ENCODE assay signal across 8 cellular contexts in the genomic region with DNA sequence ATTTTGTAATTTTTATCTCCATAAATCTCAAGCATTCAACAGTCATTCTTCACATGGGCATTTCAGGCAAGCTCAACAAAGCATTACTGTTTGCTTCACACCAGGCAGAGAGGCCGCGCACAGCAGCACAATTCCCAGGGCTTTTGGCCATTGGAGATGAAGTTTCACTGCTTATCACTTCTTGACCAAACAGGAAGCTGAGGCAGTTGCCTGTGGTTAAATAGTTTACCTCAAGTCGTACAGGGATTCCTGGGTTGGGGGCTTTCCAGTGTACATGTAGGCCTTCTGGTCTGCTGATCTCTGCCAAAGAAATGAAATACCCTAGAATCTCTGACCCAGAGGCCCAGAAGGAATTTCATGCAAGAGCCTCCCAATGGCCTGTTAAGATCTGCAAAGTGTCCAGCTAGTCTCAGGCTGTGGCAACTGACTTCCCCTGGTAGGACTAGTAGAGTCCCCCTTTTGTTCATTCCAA. TPM values are rescaled to one million over a fixed set of nuclear protein-coding genes. Genes with fewer than 3 reads are reported as not detected.
DNase-seq lines count a peak whose midpoint lies in the region; ATAC-seq, FAIRE-seq and TF ChIP-seq lines count a peak whose summit lies in the region.

No MANE protein-coding gene starts in this region.

- in situ Hi-C loops in IMR-90 (cut with MboI; ENCODE audit: low sequenced_read_pairs) (loop anchor here (25.0 kb wide), 2 partner anchors 453 to 672 kb away; a partner anchor contains a TSS), GM12878 (cut with MboI) (loop anchor here (25.0 kb wide), 1 partner anchor 628 kb away; no protein-coding TSS in a partner anchor)

- H3K4me1 Mint-ChIP-seq in neural crest cell (peaks cover 10% of the 10 kb centered on the region), H9 (peaks cover 2 to 5% of the 10 kb centered on the region in 2 experiments; a peak in 2 of 4 replicates)

- H2BK5ac ChIP-seq in IMR-90 (ENCODE audit: low read depth, low read length, poor library complexity, severe bottlenecking) (peak overlapping the region; percentile 61), H9 (ENCODE audit: insufficient read length, low read length) (no peak overlapping the region)

- 0 out of 2 replicates have a peak, but pooled peaks cover 4% of the 10 kb centered on the region for H3K4me1 ChIP-seq in IMR-90 (ENCODE audit: control insufficient read depth, insufficient read depth, low read length)
- H3K4me1 ChIP-seq in GM12878 (ENCODE audit: control insufficient read depth, insufficient read depth, low read length), result peaks cover 14% of the 10 kb centered on the region
- no peaks in the 10 kb centered on the region for H3K4me1 ChIP-seq in H9 (ENCODE audit: insufficient read depth, low read length)

- SMC1A ChIA-PET in GM12878 (lab: Charles Lee; ENCODE audit: uncharacterized antibody, unreplicated experiment), result interaction anchor here (0.8 to 4.3 kb wide), 12 partner anchors 9 to 230 kb away, joined by 3 to 30 read pairs (median 4); a partner anchor contains a TSS

- H2AFZ ChIP-seq in IMR-90 (replicated peaks; ENCODE audit: low read length, poor library complexity) (peak overlapping the region; percentile 19), GM12878 (ENCODE audit: control insufficient read depth, low read depth, low read length) (no peak overlapping the region), H9 (ENCODE audit: low read length) (no peak overlapping the region)

- H3K4me3 ChIP-seq in IMR-90 (ENCODE audit: insufficient read depth, low read depth, low read length) (no peak overlapping the region), GM12878 (no peak overlapping the region)

- intact Hi-C loops in IMR-90 (cut with micrococcal nuclease) (no loop called here), GM12878 (cut with micrococcal nuclease; ENCODE audit: unreplicated experiment) (no loop called here)

- H3K9ac ChIP-seq in IMR-90 (ENCODE audit: low read depth, low read length), result no peak overlapping the region
- H3K9ac ChIP-seq in GM12878 (ENCODE audit: control insufficient read depth, insufficient read depth, low read length), result no peak overlapping the region; the same call in 1 of the 2 replicates
- no peak overlapping the region for H3K9ac ChIP-seq in H9 (ENCODE audit: extremely low read depth, insufficient read length, low read length)

- TF ChIP-seq POLR2A in GM12891 (IDR thresholded peaks at IDR 0.05; ENCODE audit: low read depth, low read length) (no peak), IMR-90 (IDR thresholded peaks at IDR 0.05; ENCODE audit: low read depth, low read length) (no peak), GM12878 (IDR thresholded peaks at IDR 0.05; ENCODE audit: low read depth, low read length) (no peak)

- no peak overlapping the region for H3T11ph ChIP-seq in H9 (ENCODE audit: low read length)

- no peak for TF ChIP-seq EP300 in GM12878 (IDR thresholded peaks at IDR 0.05; ENCODE audit: borderline replicate concordance in 1 of 2, control insufficient read depth in 1 of 2, low read depth in 2 of 2, low read length in 2 of 2)

- peak overlapping the region; percentile 6 for H4K5ac ChIP-seq in IMR-90 (ENCODE audit: low read depth, low read length)
- no peak overlapping the region for H4K5ac ChIP-seq in H9 (ENCODE audit: insufficient read length, low read depth, low read length)

- H3K23ac ChIP-seq in IMR-90 (ENCODE audit: low read depth, low read length) (peak overlapping the region; percentile 32), H9 (ENCODE audit: insufficient read length, low read depth, low read length) (no peak overlapping the region)

- DNase-seq in GM12891 (ENCODE audit: insufficient read length, low spot score), result no peak
- DNase-seq in IMR-90, result peak; percentile 95
- no peak for DNase-seq in GM12878 (ENCODE audit: low read depth, low spot score)
- no peak for DNase-seq in neural crest cell (ENCODE audit: low read depth, low spot score)
- DNase-seq in NCI-H510A (lab: John Stamatoyannopoulos, UW), result no peak
- DNase-seq in NCI-H2107 (lab: John Stamatoyannopoulos, UW), result no peak
- DNase-seq in H9, result no peak
- no peak for DNase-seq in SW480 (ENCODE audit: low spot score)

- H3K14ac ChIP-seq in IMR-90 (replicated peaks; ENCODE audit: low read depth, low read length), result peak overlapping the region; percentile 54
- no peak overlapping the region for H3K14ac ChIP-seq in H9 (ENCODE audit: insufficient read depth, low read length)

- BruUV-seq in IMR-90 (replicated peaks; lab: Mats Ljungman, UMichigan) (no TSS peak), GM12878 (replicated peaks; lab: Mats Ljungman, UMichigan) (no TSS peak)

- H4K8ac ChIP-seq in IMR-90 (ENCODE audit: low read depth in 2 of 2, low read length in 2 of 2) (peak overlapping the region in 1 of 2 experiments; percentile 69; a peak in 2 of 4 replicates), H9 (replicated peaks; ENCODE audit: insufficient read length, low read depth, low read length) (no peak overlapping the region)

- H2AK5ac ChIP-seq in IMR-90 (ENCODE audit: low read depth, low read length) (peak overlapping the region; percentile 69), H9 (ENCODE audit: insufficient read length, low read length) (no peak overlapping the region)

- H3K23me2 ChIP-seq in H9 (ENCODE audit: insufficient read length, low read depth, low read length, poor library complexity, severe bottlenecking), result no peaks in the 10 kb centered on the region

- peak overlapping the region; percentile 37; the same call in 1 of the 3 replicates for H2BK15ac ChIP-seq in IMR-90 (ENCODE audit: low read depth, low read length)
- H2BK15ac ChIP-seq in H9 (ENCODE audit: low read depth, low read length), result no peak overlapping the region

- no peaks in the 10 kb centered on the region for H3K27me3 ChIP-seq in IMR-90 (ENCODE audit: control insufficient read depth, insufficient read depth, low read length)
- no peaks in the 10 kb centered on the region for H3K27me3 ChIP-seq in GM12878 (replicated peaks in 1 of 2; ENCODE audit: control insufficient read depth in 2 of 2, insufficient read depth in 2 of 2, low read length in 1 of 2)
- H3K27me3 ChIP-seq in H9 (ENCODE audit: insufficient read depth, low read length), result no peaks in the 10 kb centered on the region; the same call in 1 of the 2 replicates

- no peak overlapping the region for H2BK12ac ChIP-seq in H9 (ENCODE audit: insufficient read length, low read depth, low read length)

- H2AK9ac ChIP-seq in IMR-90 (replicated peaks; ENCODE audit: low read depth, low read length, poor library complexity), result no peak overlapping the region

- no peak overlapping the region for H3K4me3 Mint-ChIP-seq in neural crest cell
- no peak overlapping the region for H3K4me3 Mint-ChIP-seq in H9

- H3K79me2 ChIP-seq in GM12878 (ENCODE audit: control insufficient read depth, insufficient read depth, low read length) (no peaks in the 10 kb centered on the region), H9 (ENCODE audit: insufficient read depth, low read length) (no peaks in the 10 kb centered on the region)

- peak overlapping the region; percentile 50 for H3K4ac ChIP-seq in IMR-90 (ENCODE audit: low read depth, low read length)
- no peak overlapping the region for H3K4ac ChIP-seq in H9 (ENCODE audit: low read depth, low read length)

- H3K9me3 Mint-ChIP-seq in neural crest cell (no peaks in the 10 kb centered on the region), H9 (no peaks in the 10 kb centered on the region)

- H3K4me2 ChIP-seq in IMR-90 (ENCODE audit: low read depth, low read length) (peak overlapping the region; percentile 45), GM12878 (ENCODE audit: control insufficient read depth, insufficient read depth) (peak overlapping the region; percentile 59; the same call in 1 of the 2 replicates), H9 (ENCODE audit: insufficient read depth, insufficient read length, low read length) (no peak overlapping the region)

- CTCF ChIA-PET in IMR-90 (lab: Yijun Ruan, JAX) (interaction anchor here (0.7 to 2.9 kb wide), 3 partner anchors 9 to 52 kb away, joined by 3 to 27 read pairs (median 4); no protein-coding TSS in a partner anchor), GM12878 (lab: Yijun Ruan, JAX) (interaction anchor here (0.6 to 4.3 kb wide), 13 partner anchors 9 to 252 kb away, joined by 3 to 51 read pairs (median 4); a partner anchor contains a TSS)

- H3K36me3 ChIP-seq in IMR-90 (ENCODE audit: control insufficient read depth, insufficient read depth, low read length), result no peaks in the 10 kb centered on the region
- H3K36me3 ChIP-seq in GM12878 (ENCODE audit: control insufficient read depth in 2 of 2, insufficient read depth in 2 of 2, low read length in 1 of 2), result no peaks in the 10 kb centered on the region

- H3K27ac ChIP-seq in IMR-90 (ENCODE audit: insufficient read depth, low read length), result peak overlapping the region; percentile 68
- no peak overlapping the region for H3K27ac ChIP-seq in GM12878 (ENCODE audit: control insufficient read depth, insufficient read depth)
- no peak overlapping the region for H3K27ac ChIP-seq in H9 (ENCODE audit: insufficient read length, low read depth, low read length)

- H3K9me3 ChIP-seq in IMR-90 (ENCODE audit: control insufficient read depth, insufficient read depth, low read length) (no peaks in the 10 kb centered on the region), GM12878 (replicated peaks; ENCODE audit: control insufficient read depth, insufficient read depth, low read length) (no peaks in the 10 kb centered on the region), H9 (ENCODE audit: control insufficient read depth, low read depth, low read length) (no peaks in the 10 kb centered on the region)

- H3K36me3 Mint-ChIP-seq in neural crest cell (ENCODE audit: low read depth) (no peaks in the 10 kb centered on the region), H9 (ENCODE audit: insufficient read depth in 1 of 3, low read depth in 3 of 3) (no peaks in the 10 kb centered on the region)

- peaks cover 7% of the 10 kb centered on the region; the same call in 1 of the 2 replicates for H4K20me1 ChIP-seq in IMR-90 (ENCODE audit: insufficient read depth, low read length)
- H4K20me1 ChIP-seq in GM12878 (ENCODE audit: control insufficient read depth, insufficient read depth), result no peaks in the 10 kb centered on the region
- H4K20me1 ChIP-seq in H9 (ENCODE audit: control insufficient read depth, insufficient read depth, insufficient read length), result no peaks in the 10 kb centered on the region

- TF ChIP-seq RAD21 in IMR-90 (IDR thresholded peaks at IDR 0.05; ENCODE audit: low read length) (no peak), GM12878 (IDR thresholded peaks at IDR 0.05; ENCODE audit: insufficient read depth, low read depth, low read length) (no peak)

- dilution Hi-C loops in IMR-90 (cut with HindIII; ENCODE audit: low sequenced_read_pairs, unreplicated experiment), result no loop called here

- H3K27me3 Mint-ChIP-seq in neural crest cell (ENCODE audit: low read depth) (no peaks in the 10 kb centered on the region), H9 (ENCODE audit: low read depth) (peaks cover 12% of the 10 kb centered on the region)

- no peaks in the 10 kb centered on the region; the same call in 1 of the 2 replicates for H3K9me1 ChIP-seq in IMR-90 (ENCODE audit: insufficient read depth, low read length)

- FAIRE-seq in GM12891 (lab: Jason Lieb, UNC), result peak; percentile 67
- FAIRE-seq in GM12878 (lab: Jason Lieb, UNC), result peak; percentile 69

- peak overlapping the region; percentile 18 for H4K91ac ChIP-seq in IMR-90 (ENCODE audit: insufficient read depth, low read depth, low read length)
- no peak overlapping the region for H4K91ac ChIP-seq in H9 (ENCODE audit: insufficient read length, low read depth, low read length)

- no CpG with 5 or more reads among the region's 3 CpGs for WGBS in IMR-90 (ENCODE audit: extremely low coverage in 2 of 2, insufficient read length in 1 of 2), 2 experiments
- 42% methylated on average over 3 of the region's 3 CpGs for WGBS in GM12878 (ENCODE audit: insufficient coverage, insufficient replicate concordance, low lambda C conversion rate, missing lambda C conversion rate)
- WGBS in H9 (ENCODE audit: extremely low coverage, insufficient read length, low lambda C conversion rate), result no CpG with 5 or more reads among the region's 3 CpGs

- POLR2A ChIA-PET in IMR-90 (lab: Charles Lee; ENCODE audit: unreplicated experiment), result interaction anchor here (0.6 kb wide), 1 partner anchor 51 kb away, joined by 23 read pairs; no protein-coding TSS in a partner anchor
- POLR2A ChIA-PET in GM12878 (lab: Charles Lee), result interaction anchor here (1.3 to 2.3 kb wide), 4 partner anchors 9 to 29 kb away, joined by 3 to 18 read pairs (median 5); a partner anchor contains a TSS

- H2BK120ac ChIP-seq in IMR-90 (ENCODE audit: low read depth, low read length) (peak overlapping the region; percentile 48), H9 (ENCODE audit: low read depth, low read length, poor library complexity, severe bottlenecking) (no peak overlapping the region)

- H3K18ac ChIP-seq in IMR-90 (ENCODE audit: low read depth, low read length) (peak overlapping the region; percentile 5), H9 (ENCODE audit: insufficient read length, low read depth, low read length) (no peak overlapping the region)

- H3K56ac ChIP-seq in IMR-90 (ENCODE audit: extremely low read depth, insufficient read depth, low read length) (peak overlapping the region; percentile 35), H9 (ENCODE audit: insufficient read length, low read depth, low read length) (no peak overlapping the region)

- ATAC-seq in IMR-90 (ENCODE audit: low read depth), result peak; percentile 65
- peak; percentile 88 for ATAC-seq in GM12878

- H2BK20ac ChIP-seq in IMR-90 (ENCODE audit: low read depth, low read length) (peak overlapping the region; percentile 65), H9 (ENCODE audit: low read depth, low read length, poor library complexity, severe bottlenecking) (no peak overlapping the region)

- TF ChIP-seq CTCF in IMR-90 (conservative IDR thresholded peaks at IDR 0.05; ENCODE audit: low read depth, low read length) (no peak), GM12878 (IDR thresholded peaks at IDR 0.05 in 2 of 3, conservative IDR thresholded peaks at IDR 0.05 in 1 of 3; ENCODE audit: control insufficient read depth in 2 of 3, extremely low read depth in 1 of 3, insufficient read depth in 1 of 3, low read depth in 3 of 3, low read length in 3 of 3) (no peak), neural crest cell (conservative IDR thresholded peaks at IDR 0.05) (no peak), H9 (conservative IDR thresholded peaks at IDR 0.05) (no peak)

- RAD21 ChIA-PET in GM12878 (lab: Charles Lee; ENCODE audit: unreplicated experiment), result interaction anchor here (0.8 to 2.5 kb wide), 11 partner anchors 9 to 328 kb away, joined by 3 to 22 read pairs (median 3); a partner anchor contains a TSS

- H3K79me1 ChIP-seq in IMR-90 (ENCODE audit: low read depth in 1 of 2, low read length in 2 of 2) (no peaks in the 10 kb centered on the region), H9 (ENCODE audit: insufficient read depth, low read depth, low read length, poor library complexity, severe bottlenecking) (no peaks in the 10 kb centered on the region)

- H3K27ac Mint-ChIP-seq in neural crest cell (ENCODE audit: unreplicated experiment) (peak overlapping the region; percentile 11), H9 (no peak overlapping the region; a peak in 1 of 7 replicates)

RNA-seq across cellular contexts. Expression of a gene that starts 11.2 kb away (rescaled TPM):
- polyA plus RNA-seq in GM12891 (2012; ENCODE audit: low read depth, missing spikeins), result 134 TPM
- total RNA-seq in IMR-90 (2012; rRNA removed) (169 and 195 TPM in 2 replicates), GM12878 (2014; rRNA removed) (334 and 363 TPM in 2 replicates), GM12878 (2014; rRNA removed; fragmentation: Illumina TruSeq; extraction: Trizol) (240 and 248 TPM in 2 replicates), GM12878 (2021) (195 TPM in 2 replicates), neural crest cell (144 and 147 TPM in 2 replicates), H9 (2021) (181 TPM in 2 replicates)
- polyA plus RNA-seq in IMR-90 (2012; rRNA removed) (173 and 187 TPM in 2 replicates), GM12878 (2011; rRNA removed) (463 and 554 TPM in 2 replicates), GM12878 (2014; fragmentation: Illumina TruSeq; extraction: Trizol) (262 and 272 TPM in 2 replicates), GM12878 (2014; fragmentation: Nextera tagmentation; extraction: Ambion mirVana) (1,000 to 10,000 TPM in 1 of 2 experiments, 100 to 1,000 TPM in 1; 827 to 1,431 TPM), GM12878 (2014; rRNA removed) (254 and 258 TPM in 2 replicates), GM12878 (2016; fragmentation: Nextera tagmentation; extraction: Ambion mirVana) (100 to 1,000 TPM; 631 to 689 TPM)
- 60.3 and 63.2 TPM in 2 replicates for polyA plus RNA-seq in IMR-90 (2012; cell fraction: cytosol; rRNA removed)
- 17.7 and 85.4 TPM in 2 replicates for polyA plus RNA-seq in IMR-90 (2012; cell fraction: nucleus; rRNA removed; ENCODE audit: low replicate concordance)
- total RNA-seq in GM12878 (2013; cell fraction: nucleolus; rRNA removed), result 46.3 and 60.4 TPM in 2 replicates
- polyA plus RNA-seq in GM12878 (2011; ENCODE audit: low read depth), result 110 TPM
- polyA plus RNA-seq in GM12878 (2011; cell fraction: cytosol; rRNA removed), result 198 and 231 TPM in 2 replicates
- 171 and 180 TPM in 2 replicates for polyA plus RNA-seq in GM12878 (2011; cell fraction: nucleus; rRNA removed)
- 130 and 177 TPM in 2 replicates for polyA plus RNA-seq in GM12878 (2012)
- 268 and 279 TPM in 2 replicates for polyA minus RNA-seq in GM12878 (2011; rRNA and poly(A)+ RNA removed)
- 55.9 and 72.6 TPM in 2 replicates for polyA minus RNA-seq in GM12878 (2011; cell fraction: cytosol; rRNA and poly(A)+ RNA removed)
- polyA minus RNA-seq in GM12878 (2011; cell fraction: nucleus; rRNA and poly(A)+ RNA removed), result 53.2 and 79.4 TPM in 2 replicates

RNA-seq across cellular contexts. Expression of a gene that starts 17.5 kb away (rescaled TPM):
- 13.9 TPM for polyA plus RNA-seq in GM12891 (2012; ENCODE audit: low read depth, missing spikeins)
- total RNA-seq in IMR-90 (2012; rRNA removed) (11.9 and 12.9 TPM in 2 replicates), GM12878 (2014; rRNA removed) (15.3 and 15.6 TPM in 2 replicates), GM12878 (2014; rRNA removed; fragmentation: Illumina TruSeq; extraction: Trizol) (13.4 and 14.1 TPM in 2 replicates), GM12878 (2021) (20.7 and 21.4 TPM in 2 replicates), neural crest cell (13.5 and 13.9 TPM in 2 replicates), H9 (2021) (1.1 and 1.2 TPM in 2 replicates)
- polyA plus RNA-seq in IMR-90 (2012; rRNA removed) (13.7 and 16.3 TPM in 2 replicates), GM12878 (2011; rRNA removed) (2.8 and 4.0 TPM in 2 replicates), GM12878 (2014; fragmentation: Illumina TruSeq; extraction: Trizol) (21.3 and 22.1 TPM in 2 replicates), GM12878 (2014; fragmentation: Nextera tagmentation; extraction: Ambion mirVana) (under 1 TPM; 0.11 to 0.86 TPM), GM12878 (2014; rRNA removed) (13.4 and 13.9 TPM in 2 replicates), GM12878 (2016; fragmentation: Nextera tagmentation; extraction: Ambion mirVana) (1 to 10 TPM; 5.7 to 6.7 TPM)
- polyA plus RNA-seq in IMR-90 (2012; cell fraction: cytosol; rRNA removed), result 14.9 and 16.1 TPM in 2 replicates
- 13.4 and 27.1 TPM in 2 replicates for polyA plus RNA-seq in IMR-90 (2012; cell fraction: nucleus; rRNA removed; ENCODE audit: low replicate concordance)
- 11.5 and 12.2 TPM in 2 replicates for total RNA-seq in GM12878 (2013; cell fraction: nucleolus; rRNA removed)
- 7.6 TPM for polyA plus RNA-seq in GM12878 (2011; ENCODE audit: low read depth)
- 3.7 and 3.9 TPM in 2 replicates for polyA plus RNA-seq in GM12878 (2011; cell fraction: cytosol; rRNA removed)
- 7.0 and 7.8 TPM in 2 replicates for polyA plus RNA-seq in GM12878 (2011; cell fraction: nucleus; rRNA removed)
- polyA plus RNA-seq in GM12878 (2012), result 13.7 and 16.7 TPM in 2 replicates
- polyA minus RNA-seq in GM12878 (2011; rRNA and poly(A)+ RNA removed), result 2.6 and 3.5 TPM in 2 replicates
- polyA minus RNA-seq in GM12878 (2011; cell fraction: cytosol; rRNA and poly(A)+ RNA removed), result 1.3 and 1.9 TPM in 2 replicates
- 2.4 and 3.3 TPM in 2 replicates for polyA minus RNA-seq in GM12878 (2011; cell fraction: nucleus; rRNA and poly(A)+ RNA removed)

RNA-seq across cellular contexts. Expression of a gene that starts 24.3 kb away (rescaled TPM):
- 26.1 TPM for polyA plus RNA-seq in GM12891 (2012; ENCODE audit: low read depth, missing spikeins)
- total RNA-seq in IMR-90 (2012; rRNA removed) (10.6 and 12.0 TPM in 2 replicates), GM12878 (2014; rRNA removed) (41.7 and 44.9 TPM in 2 replicates), GM12878 (2014; rRNA removed; fragmentation: Illumina TruSeq; extraction: Trizol) (37.8 and 40.7 TPM in 2 replicates), GM12878 (2021) (39.7 and 45.3 TPM in 2 replicates), neural crest cell (17.2 and 19.9 TPM in 2 replicates), H9 (2021) (21.9 and 24.9 TPM in 2 replicates)
- polyA plus RNA-seq in IMR-90 (2012; rRNA removed) (10.6 and 12.5 TPM in 2 replicates), GM12878 (2011; rRNA removed) (40.7 and 48.5 TPM in 2 replicates), GM12878 (2014; fragmentation: Illumina TruSeq; extraction: Trizol) (45.9 and 81.1 TPM in 2 replicates), GM12878 (2014; fragmentation: Nextera tagmentation; extraction: Ambion mirVana) (100 to 1,000 TPM in 1 of 2 experiments, 10 to 100 TPM in 1; 71.9 to 111 TPM), GM12878 (2014; rRNA removed) (51.8 and 54.4 TPM in 2 replicates), GM12878 (2016; fragmentation: Nextera tagmentation; extraction: Ambion mirVana) (10 to 100 TPM; 58.1 to 61.2 TPM)
- polyA plus RNA-seq in IMR-90 (2012; cell fraction: cytosol; rRNA removed), result 5.4 and 6.0 TPM in 2 replicates
- polyA plus RNA-seq in IMR-90 (2012; cell fraction: nucleus; rRNA removed; ENCODE audit: low replicate concordance), result 6.3 and 26.3 TPM in 2 replicates
- total RNA-seq in GM12878 (2013; cell fraction: nucleolus; rRNA removed), result 17.9 and 30.9 TPM in 2 replicates
- 22.3 TPM for polyA plus RNA-seq in GM12878 (2011; ENCODE audit: low read depth)
- polyA plus RNA-seq in GM12878 (2011; cell fraction: cytosol; rRNA removed), result 31.6 and 32.4 TPM in 2 replicates
- polyA plus RNA-seq in GM12878 (2011; cell fraction: nucleus; rRNA removed), result 39.3 and 40.6 TPM in 2 replicates
- polyA plus RNA-seq in GM12878 (2012), result 21.5 and 27.6 TPM in 2 replicates
- 22.2 and 24.2 TPM in 2 replicates for polyA minus RNA-seq in GM12878 (2011; rRNA and poly(A)+ RNA removed)
- polyA minus RNA-seq in GM12878 (2011; cell fraction: cytosol; rRNA and poly(A)+ RNA removed), result 10.5 and 13.4 TPM in 2 replicates
- 7.7 and 16.3 TPM in 2 replicates for polyA minus RNA-seq in GM12878 (2011; cell fraction: nucleus; rRNA and poly(A)+ RNA removed)
